ENCODE assay signal across 10 cellular contexts in genomic region chr12:49983892-49984291, GRCh38. TPM values are rescaled to one million over a fixed set of nuclear protein-coding genes. Genes with fewer than 3 reads are reported as not detected.
DNase-seq lines count a peak whose midpoint lies in the region; ATAC-seq and TF ChIP-seq lines count a peak whose summit lies in the region.
"Had no signal": no experiment of that assay in that cellular context is flagged by ENCODE, and none has a peak within 500 bp of the region (broad histone marks: within the 10 kb centered on the region; RNA-seq: fewer than 3 reads in every experiment).

No MANE protein-coding gene starts in this region.

- peaks cover 93% of the 10 kb centered on the region for H3K4me1 Mint-ChIP-seq in dendritic cell treated with granulocyte-macrophage colony-stimulating factor and Interleukin-4, amounts not matched to agents 40 ng/mL and 50 ng/mL, for 4 days (ENCODE audit: low read depth)
- peaks cover 68% of the 10 kb centered on the region for H3K4me1 Mint-ChIP-seq in nephron progenitor cell
- H3K4me1 Mint-ChIP-seq: activated naive CD4-positive, alpha-beta T cell treated with anti-CD3 and anti-CD28 coated beads, Interleukin-2, amount 10 ng/mL, durations not matched to agents 7 days and 5 days; natural killer cell had no signal

- TF ChIP-seq CTCF in nephron progenitor cell (IDR thresholded peaks at IDR 0.05) = no peak

- H3K9me3 Mint-ChIP-seq in dendritic cell treated with granulocyte-macrophage colony-stimulating factor and Interleukin-4, amounts not matched to agents 40 ng/mL and 50 ng/mL, for 4 days = no peaks in the 10 kb centered on the region
- no peaks in the 10 kb centered on the region for H3K9me3 Mint-ChIP-seq in nephron progenitor cell
- H3K9me3 Mint-ChIP-seq: activated naive CD4-positive, alpha-beta T cell treated with anti-CD3 and anti-CD28 coated beads, Interleukin-2, amount 10 ng/mL, durations not matched to agents 7 days and 5 days; natural killer cell had no signal

- peaks cover 7% of the 10 kb centered on the region for H3K36me3 Mint-ChIP-seq in dendritic cell treated with granulocyte-macrophage colony-stimulating factor and Interleukin-4, amounts not matched to agents 40 ng/mL and 50 ng/mL, for 4 days (ENCODE audit: low read depth)
- peaks cover 20% of the 10 kb centered on the region for H3K36me3 Mint-ChIP-seq in nephron progenitor cell (ENCODE audit: low read depth)
- H3K36me3 Mint-ChIP-seq: natural killer cell had no signal

- no peaks in the 10 kb centered on the region for H3K27me3 Mint-ChIP-seq in dendritic cell treated with granulocyte-macrophage colony-stimulating factor and Interleukin-4, amounts not matched to agents 40 ng/mL and 50 ng/mL, for 4 days
- H3K27me3 Mint-ChIP-seq in nephron progenitor cell (ENCODE audit: low read depth, poor library complexity) = no peaks in the 10 kb centered on the region
- H3K27me3 Mint-ChIP-seq: activated naive CD4-positive, alpha-beta T cell treated with anti-CD3 and anti-CD28 coated beads, Interleukin-2, amount 10 ng/mL, durations not matched to agents 7 days and 5 days had no signal

- ATAC-seq in GM21529 (IDR thresholded peaks at IDR 0.05; ENCODE audit: unreplicated experiment) (no peak), HG03196 (IDR thresholded peaks at IDR 0.05; ENCODE audit: unreplicated experiment) (no peak)
- ATAC-seq: natural killer cell had no signal

- DNase-seq in DMS 273 (lab: John Stamatoyannopoulos, UW; ENCODE audit: unreplicated experiment) (peak; percentile 89), NCI-H2227 (lab: John Stamatoyannopoulos, UW; ENCODE audit: unreplicated experiment) (peak; percentile 72), nephron progenitor cell (no peak), mucosa of gallbladder (ENCODE audit: low spot score) (no peak)
- no peak for DNase-seq in NK-92 treated with Interleukin-12 subunit alpha and Interleukin-12 subunit beta, amount 100 ng/mL, for 24 hours (lab: John Stamatoyannopoulos, UW)
- DNase-seq: activated naive CD4-positive, alpha-beta T cell treated with anti-CD3 and anti-CD28 coated beads, Interleukin-2, amount 10 ng/mL, durations not matched to agents 7 days and 5 days; natural killer cell had no signal

- intact Hi-C loops in dendritic cell treated with granulocyte-macrophage colony-stimulating factor and Interleukin-4, amounts not matched to agents 40 ng/mL and 50 ng/mL, for 4 days (cut with micrococcal nuclease) = no loop called here

- peak overlapping the region; percentile 93 for H3K27ac Mint-ChIP-seq in dendritic cell treated with granulocyte-macrophage colony-stimulating factor and Interleukin-4, amounts not matched to agents 40 ng/mL and 50 ng/mL, for 4 days
- peak overlapping the region; percentile 47 for H3K27ac Mint-ChIP-seq in nephron progenitor cell
- H3K27ac Mint-ChIP-seq: activated naive CD4-positive, alpha-beta T cell treated with anti-CD3 and anti-CD28 coated beads, Interleukin-2, amount 10 ng/mL, durations not matched to agents 7 days and 5 days; natural killer cell had no signal

- H3K4me3 Mint-ChIP-seq in dendritic cell treated with granulocyte-macrophage colony-stimulating factor and Interleukin-4, amounts not matched to agents 40 ng/mL and 50 ng/mL, for 4 days = peak overlapping the region; percentile 45
- H3K4me3 Mint-ChIP-seq in nephron progenitor cell = no peak overlapping the region
- H3K4me3 Mint-ChIP-seq: activated naive CD4-positive, alpha-beta T cell treated with anti-CD3 and anti-CD28 coated beads, Interleukin-2, amount 10 ng/mL, durations not matched to agents 7 days and 5 days; natural killer cell had no signal

RNA-seq across cellular contexts. Expression of gene AQP6, which starts 11.1 kb away (rescaled TPM):
- total RNA-seq in mucosa of gallbladder = 0.32 TPM
- total RNA-seq: natural killer cell had no signal

RNA-seq across cellular contexts. Expression of gene AQP5, which starts 22.2 kb away (rescaled TPM):
- 1.6 TPM for total RNA-seq in mucosa of gallbladder
- total RNA-seq: natural killer cell had no signal

RNA-seq across cellular contexts. Expression of gene AQP2, which starts 33.4 kb away (rescaled TPM):
- not detected for total RNA-seq in mucosa of gallbladder
- total RNA-seq: natural killer cell had no signal

RNA-seq across cellular contexts. Expression of gene RACGAP1, which starts 41.4 kb away (rescaled TPM):
- total RNA-seq in mucosa of gallbladder = 16.6 TPM

Comparison
In these comparisons a context has a peak if more than half of its experiments do, and no peak if none do; other contexts are left out.
1. DNase-seq: peak in DMS 273 (single experiment) and NCI-H2227 (single experiment); none in nephron progenitor cell (single experiment), NK-92 treated with Interleukin-12 subunit alpha and Interleukin-12 subunit beta, amount 100 ng/mL, for 24 hours (single experiment) and mucosa of gallbladder (single experiment).